Comparison of ENCODE assay signal across 8 cellular contexts in the genomic region with DNA sequence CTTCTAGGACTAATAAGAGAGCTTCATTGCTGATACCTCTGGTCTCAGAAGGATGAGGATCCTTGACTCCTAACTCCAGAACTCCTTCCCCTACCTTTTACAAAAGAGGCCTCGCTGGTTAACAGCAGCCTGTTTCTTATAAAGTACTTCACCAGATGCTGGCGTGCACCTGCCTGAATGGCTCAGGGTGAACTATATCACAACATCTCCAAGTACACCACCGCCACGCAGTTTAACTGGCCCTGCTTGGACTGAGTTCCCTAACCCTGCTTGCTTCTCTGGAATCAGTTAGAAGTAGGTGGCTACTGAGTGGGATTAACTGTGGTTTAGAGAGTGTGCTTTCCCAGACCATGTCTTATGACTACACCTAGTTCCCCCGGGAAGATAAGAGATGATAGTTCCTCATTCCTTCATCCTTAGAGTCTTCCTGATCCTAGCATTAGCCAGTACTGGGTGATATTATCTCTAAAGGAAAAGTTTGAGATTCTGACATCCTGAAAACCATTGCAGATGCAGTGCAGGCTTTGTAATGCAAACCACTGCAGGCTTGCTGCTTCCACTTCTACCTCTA. TPM values are rescaled to one million over a fixed set of nuclear protein-coding genes. Genes with fewer than 3 reads are reported as not detected.
DNase-seq lines count a peak whose midpoint lies in the region; ATAC-seq, FAIRE-seq and TF ChIP-seq lines count a peak whose summit lies in the region.
"Had no signal": no experiment of that assay in that cellular context is flagged by ENCODE, and none has a peak within 500 bp of the region (broad histone marks: within the 10 kb centered on the region; RNA-seq: fewer than 3 reads in every experiment).

No MANE protein-coding gene starts in this region.

- H4K20me1 ChIP-seq in K562 (replicated peaks; ENCODE audit: control insufficient read depth, insufficient read depth, low read length), result no peaks in the 10 kb centered on the region; the same call in 1 of the 2 replicates

- peak; percentile 6 for FAIRE-seq in K562 (lab: Jason Lieb, UNC)

- in situ Hi-C loops in K562 (cut with MboI), result no loop called here

- ATAC-seq in K562, result no peak

- DNase-seq in K562 (ENCODE audit: extremely low read depth in 1 of 4, low spot score in 3 of 4) (no peak), left kidney (ENCODE audit: low read depth, low spot score) (peak; percentile 14), DMS153 treated with DMSO at 0.1 percent for 48 hours (lab: John Stamatoyannopoulos, UW; ENCODE audit: unreplicated experiment) (no peak), NCI-H187 treated with DMSO at 0.1 percent for 48 hours (lab: John Stamatoyannopoulos, UW) (no peak), NOMO-1 treated with DMSO at 0.1 percent for 48 hours (lab: John Stamatoyannopoulos, UW; ENCODE audit: unreplicated experiment) (no peak)
- DNase-seq: activated naive CD4-positive, alpha-beta T cell treated with anti-CD3 and anti-CD28 coated beads, Interleukin-2, amount 10 ng/mL, durations not matched to agents 7 days and 5 days had no signal

- H3K27me3 ChIP-seq in K562 (ENCODE audit: control insufficient read depth in 2 of 2, insufficient read depth in 2 of 2, low read length in 2 of 2), result no peaks in the 10 kb centered on the region; a peak in 1 of 5 replicates
- no peaks in the 10 kb centered on the region for H3K27me3 ChIP-seq in stomach smooth muscle (ENCODE audit: control insufficient read depth in 1 of 2, insufficient read depth in 2 of 2, low read length in 2 of 2)

- peak overlapping the region in 1 of 2 experiments; percentile 42; a peak in 1 of 4 replicates for H3K9ac ChIP-seq in K562 (ENCODE audit: insufficient read depth in 1 of 2, low read depth in 2 of 2, low read length in 2 of 2)
- H3K9ac ChIP-seq in stomach smooth muscle (ENCODE audit: low read length in 2 of 2), result peak overlapping the region; percentile 96 to 98

- CTCF ChIA-PET in HEK293 (lab: Yijun Ruan, JAX), result interaction anchor here (0.8 to 3.7 kb wide), 3 partner anchors 10 to 48 kb away, joined by 3 to 29 read pairs (median 4); no protein-coding TSS in a partner anchor
- CTCF ChIA-PET in K562 (lab: Yijun Ruan, JAX; ENCODE audit: low intra/inter-chr PET ratio), result no interaction called here

- H3K79me2 ChIP-seq in K562 (ENCODE audit: control insufficient read depth, insufficient read depth, low read length), result peaks cover 64% of the 10 kb centered on the region

- TF ChIP-seq CTCF in HEK293 (tag by site-specific recombination; IDR thresholded peaks at IDR 0.05) (no peak), K562 (IDR thresholded peaks at IDR 0.05 in 2 of 3, conservative IDR thresholded peaks at IDR 0.05 in 1 of 3; ENCODE audit: insufficient read depth in 2 of 3, low read depth in 1 of 3, low read length in 3 of 3) (no peak)

- POLR2A ChIA-PET in HEK293 (lab: Yijun Ruan, JAX) (interaction anchor here (1.3 kb wide), 1 partner anchor 8 kb away, joined by 3 read pairs; no protein-coding TSS in a partner anchor), K562 (lab: Yijun Ruan, JAX) (no interaction called here)

- no peak for TF ChIP-seq RAD21 in K562 (CRISPR knock-in tag; conservative IDR thresholded peaks at IDR 0.05 in 1 of 2, IDR thresholded peaks at IDR 0.05 in 1 of 2)

- H2AFZ ChIP-seq in K562 (ENCODE audit: low read depth, low read length), result no peak overlapping the region

- H3K4me1 ChIP-seq in HEK293 (ENCODE audit: control insufficient read depth, insufficient read depth, low read length) (peaks cover 11% of the 10 kb centered on the region), K562 (replicated peaks in 1 of 2; ENCODE audit: control insufficient read depth in 2 of 2, insufficient read depth in 2 of 2, low read length in 2 of 2) (peaks cover 49 to 58% of the 10 kb centered on the region in 2 experiments), stomach smooth muscle (ENCODE audit: control insufficient read depth, insufficient read depth, low read length) (peaks cover 76% of the 10 kb centered on the region)

- H3K36me3 ChIP-seq in HEK293 (ENCODE audit: control insufficient read depth in 2 of 2, insufficient read depth in 1 of 2, low read length in 2 of 2), result peaks cover 3 to 8% of the 10 kb centered on the region in 2 experiments; a peak in 2 of 3 replicates
- H3K36me3 ChIP-seq in K562 (ENCODE audit: control insufficient read depth, insufficient read depth, low read length), result peaks cover 14% of the 10 kb centered on the region; the same call in 1 of the 3 replicates
- H3K36me3 ChIP-seq in stomach smooth muscle (ENCODE audit: control insufficient read depth in 2 of 2, insufficient read depth in 2 of 2, low read length in 2 of 2), result peaks cover under 1 to 4% of the 10 kb centered on the region in 2 donors

- H3K9me3 ChIP-seq in HEK293 (ENCODE audit: control insufficient read depth, insufficient read depth, low read depth, low read length), result no peaks in the 10 kb centered on the region
- H3K9me3 ChIP-seq in K562 (replicated peaks; ENCODE audit: control insufficient read depth, insufficient read depth, low read depth, low read length), result no peaks in the 10 kb centered on the region
- H3K9me3 ChIP-seq in stomach smooth muscle (ENCODE audit: control insufficient read depth in 2 of 2, low read length in 2 of 2), result no peaks in the 10 kb centered on the region

- BruUV-seq in K562 (replicated peaks; lab: Mats Ljungman, UMichigan), result no TSS peak

- peaks cover 2% of the 10 kb centered on the region for H3K9me1 ChIP-seq in K562 (ENCODE audit: control insufficient read depth, insufficient read depth, low read length)

- H3K4me3 ChIP-seq in HEK293 (ENCODE audit: low read depth, low read length) (no peak overlapping the region), K562 (no peak overlapping the region), stomach smooth muscle (ENCODE audit: low read length in 2 of 2) (peak overlapping the region; percentile 69 to 98)

- intact Hi-C loops in K562 (cut with micrococcal nuclease), result no loop called here

- no peak overlapping the region for H3K27ac ChIP-seq in HEK293 (ENCODE audit: extremely low read depth, low read depth, low read length)
- H3K27ac ChIP-seq in K562 (ENCODE audit: extremely low read depth, low read depth, low read length), result no peak overlapping the region
- peak overlapping the region; percentile 98 for H3K27ac ChIP-seq in stomach smooth muscle (ENCODE audit: low read length)

- no peak for TF ChIP-seq POLR2A in K562 (conservative IDR thresholded peaks at IDR 0.05)

- 20% methylated on average over 5 of the region's 5 CpGs for WGBS in K562 (ENCODE audit: insufficient coverage, low coverage, missing lambda C conversion rate)

- peak overlapping the region; percentile 82; the same call in 1 of the 2 replicates for H3K4me2 ChIP-seq in K562 (ENCODE audit: insufficient read depth, low read length)

- TF ChIP-seq EP300 in K562 (IDR thresholded peaks at IDR 0.05; ENCODE audit: low read length), result no peak

RNA-seq across cellular contexts. Expression of gene FOXJ2, which starts 3.0 kb away (rescaled TPM):
- 4.7 and 7.3 TPM in 2 replicates for total RNA-seq in K562 (2011; cell fraction: chromatin; rRNA removed; ENCODE audit: low replicate concordance)
- 4.7 and 4.9 TPM in 2 replicates for total RNA-seq in K562 (2011; cell fraction: nucleolus; rRNA removed)
- total RNA-seq in K562 (2011; cell fraction: nucleoplasm; rRNA removed), result 4.8 and 7.8 TPM in 2 replicates
- total RNA-seq in K562 (2014; rRNA removed), result 2.9 and 4.0 TPM in 2 replicates
- total RNA-seq in K562 (2014; rRNA removed; fragmentation: Illumina TruSeq; extraction: Trizol), result 1.9 and 2.1 TPM in 2 replicates
- 2.4 and 2.5 TPM in 2 replicates for total RNA-seq in K562 (2015; rRNA removed; fragmentation: Illumina TruSeq; extraction: Trizol)
- total RNA-seq in K562 (2021), result 6.6 and 6.8 TPM in 2 replicates
- polyA plus RNA-seq in K562 (2011; rRNA removed), result 2.3 and 3.2 TPM in 2 replicates
- 1.6 and 2.1 TPM in 2 replicates for polyA plus RNA-seq in K562 (2011; cell fraction: cytosol; rRNA removed)
- polyA plus RNA-seq in K562 (2011; cell fraction: nucleus; rRNA removed), result 4.8 and 7.3 TPM in 2 replicates
- 5.1 and 6.6 TPM in 2 replicates for polyA plus RNA-seq in K562 (2012)
- 5.7 and 7.5 TPM in 2 replicates for polyA plus RNA-seq in K562 (2014; fragmentation: Illumina TruSeq; extraction: Trizol)
- 1 to 10 TPM; 1.0 to 1.1 TPM for polyA plus RNA-seq in K562 (2014; fragmentation: Nextera tagmentation; extraction: Ambion mirVana)
- 3.7 and 4.2 TPM in 2 replicates for polyA plus RNA-seq in K562 (2014; rRNA removed)
- polyA minus RNA-seq in K562 (2011; rRNA and poly(A)+ RNA removed), result 2.2 TPM in 2 replicates
- polyA minus RNA-seq in K562 (2011; cell fraction: cytosol; rRNA and poly(A)+ RNA removed), result 2.2 and 3.4 TPM in 2 replicates
- polyA minus RNA-seq in K562 (2011; cell fraction: nucleus; rRNA and poly(A)+ RNA removed), result 1.6 and 2.4 TPM in 2 replicates

RNA-seq across cellular contexts. Expression of gene C3AR1, which starts 30.6 kb away (rescaled TPM):
- total RNA-seq in K562 (2011; cell fraction: chromatin; rRNA removed; ENCODE audit: low replicate concordance), result 8.0 and 9.9 TPM in 2 replicates
- 8.6 and 12.2 TPM in 2 replicates for total RNA-seq in K562 (2011; cell fraction: nucleolus; rRNA removed)
- total RNA-seq in K562 (2011; cell fraction: nucleoplasm; rRNA removed), result 8.4 and 9.2 TPM in 2 replicates
- 2.2 and 2.5 TPM in 2 replicates for total RNA-seq in K562 (2014; rRNA removed)
- total RNA-seq in K562 (2014; rRNA removed; fragmentation: Illumina TruSeq; extraction: Trizol), result 3.7 and 3.8 TPM in 2 replicates
- total RNA-seq in K562 (2015; rRNA removed; fragmentation: Illumina TruSeq; extraction: Trizol), result 2.4 and 2.5 TPM in 2 replicates
- 3.5 and 3.9 TPM in 2 replicates for total RNA-seq in K562 (2021)
- polyA plus RNA-seq in K562 (2011; rRNA removed), result 3.6 and 9.5 TPM in 2 replicates
- 4.2 and 13.5 TPM in 2 replicates for polyA plus RNA-seq in K562 (2011; cell fraction: cytosol; rRNA removed)
- polyA plus RNA-seq in K562 (2011; cell fraction: nucleus; rRNA removed), result 3.5 and 8.0 TPM in 2 replicates
- 4.2 and 4.7 TPM in 2 replicates for polyA plus RNA-seq in K562 (2012)
- 7.0 and 7.2 TPM in 2 replicates for polyA plus RNA-seq in K562 (2014; fragmentation: Illumina TruSeq; extraction: Trizol)
- 10 to 100 TPM; 11.5 to 12.9 TPM for polyA plus RNA-seq in K562 (2014; fragmentation: Nextera tagmentation; extraction: Ambion mirVana)
- 4.7 and 5.3 TPM in 2 replicates for polyA plus RNA-seq in K562 (2014; rRNA removed)
- 4.7 and 8.5 TPM in 2 replicates for polyA minus RNA-seq in K562 (2011; rRNA and poly(A)+ RNA removed)
- 0.64 and 5.8 TPM in 2 replicates for polyA minus RNA-seq in K562 (2011; cell fraction: cytosol; rRNA and poly(A)+ RNA removed)
- 1.8 and 2.4 TPM in 2 replicates for polyA minus RNA-seq in K562 (2011; cell fraction: nucleus; rRNA and poly(A)+ RNA removed)

RNA-seq across cellular contexts. Expression of gene NECAP1, which starts 46.5 kb away (rescaled TPM):
- total RNA-seq in K562 (2011; cell fraction: chromatin; rRNA removed; ENCODE audit: low replicate concordance), result 30.9 and 56.0 TPM in 2 replicates
- 19.0 and 19.1 TPM in 2 replicates for total RNA-seq in K562 (2011; cell fraction: nucleolus; rRNA removed)
- 36.8 and 50.1 TPM in 2 replicates for total RNA-seq in K562 (2011; cell fraction: nucleoplasm; rRNA removed)
- total RNA-seq in K562 (2014; rRNA removed), result 21.7 and 21.9 TPM in 2 replicates
- total RNA-seq in K562 (2014; rRNA removed; fragmentation: Illumina TruSeq; extraction: Trizol), result 21.0 and 23.6 TPM in 2 replicates
- total RNA-seq in K562 (2015; rRNA removed; fragmentation: Illumina TruSeq; extraction: Trizol), result 22.8 and 27.4 TPM in 2 replicates
- 18.9 and 21.7 TPM in 2 replicates for total RNA-seq in K562 (2021)
- 19.1 and 20.9 TPM in 2 replicates for polyA plus RNA-seq in K562 (2011; rRNA removed)
- 18.7 and 21.6 TPM in 2 replicates for polyA plus RNA-seq in K562 (2011; cell fraction: cytosol; rRNA removed)
- 31.6 and 38.3 TPM in 2 replicates for polyA plus RNA-seq in K562 (2011; cell fraction: nucleus; rRNA removed)
- 11.3 and 13.4 TPM in 2 replicates for polyA plus RNA-seq in K562 (2012)
- polyA plus RNA-seq in K562 (2014; fragmentation: Illumina TruSeq; extraction: Trizol), result 17.1 and 18.1 TPM in 2 replicates
- polyA plus RNA-seq in K562 (2014; fragmentation: Nextera tagmentation; extraction: Ambion mirVana), result 10 to 100 TPM; 22.1 to 32.8 TPM
- polyA plus RNA-seq in K562 (2014; rRNA removed), result 19.0 and 22.5 TPM in 2 replicates
- polyA minus RNA-seq in K562 (2011; rRNA and poly(A)+ RNA removed), result 26.2 and 32.6 TPM in 2 replicates
- polyA minus RNA-seq in K562 (2011; cell fraction: cytosol; rRNA and poly(A)+ RNA removed), result 15.3 and 16.4 TPM in 2 replicates
- 11.2 and 28.4 TPM in 2 replicates for polyA minus RNA-seq in K562 (2011; cell fraction: nucleus; rRNA and poly(A)+ RNA removed)

Comparison
In these comparisons a context has a peak if more than half of its experiments do, and no peak if none do; other contexts are left out.
1. H3K4me3 ChIP-seq: peak in stomach smooth muscle (2 of 2); none in HEK293 (single experiment) and K562 (single experiment).